In the genomic region with DNA sequence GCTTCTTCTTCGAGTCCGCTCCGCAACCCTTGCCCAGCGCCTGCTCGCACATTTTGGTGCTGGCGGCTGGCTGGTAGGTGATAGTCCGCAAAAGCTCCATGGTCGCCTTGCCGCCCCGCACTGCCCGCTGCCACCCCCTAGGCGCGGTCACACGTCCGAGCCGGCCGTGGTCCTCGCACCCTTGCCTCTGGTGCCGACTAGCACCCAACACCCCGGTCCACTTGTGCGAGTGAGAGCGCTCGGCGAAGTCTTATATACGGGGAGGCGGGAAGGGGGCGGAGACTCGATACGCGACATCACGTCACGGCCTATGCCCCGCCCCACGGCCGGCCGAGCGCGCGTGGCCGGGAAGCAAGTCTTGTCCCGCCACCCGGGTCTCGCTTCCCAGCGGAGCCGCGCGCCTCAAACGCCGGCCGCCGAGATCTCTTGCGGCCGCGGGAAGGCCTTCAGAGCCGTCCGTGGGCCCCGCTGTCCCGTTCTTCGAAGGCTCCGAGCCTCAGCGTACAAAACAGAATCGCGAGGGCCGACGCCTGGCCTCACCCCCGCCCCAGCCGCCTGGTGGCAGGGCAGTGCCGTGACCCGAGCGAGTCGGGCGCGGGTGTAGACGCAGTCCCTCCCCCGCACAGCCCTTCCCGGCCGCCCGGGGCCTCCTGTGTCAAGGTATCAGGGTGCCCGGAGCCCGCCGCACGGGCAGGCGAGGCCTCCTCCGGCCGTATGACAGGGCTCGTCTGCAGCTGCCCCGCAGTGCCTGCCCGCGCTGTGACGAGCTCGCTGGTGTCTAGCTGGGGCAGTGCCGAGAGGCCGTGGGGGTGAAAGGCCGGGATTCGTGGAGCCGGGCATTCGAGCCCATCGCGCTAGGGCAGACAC, we compare ENCODE assay signal across 8 cellular contexts. TPM values are rescaled to one million over a fixed set of nuclear protein-coding genes. Genes with fewer than 3 reads are reported as not detected.
A peak's percentile ranks its signal among the peaks of the same experiment; 100 is the strongest.
DNase-seq lines count a peak whose midpoint lies in the region; ATAC-seq and TF ChIP-seq lines count a peak whose summit lies in the region.

A gene (minus strand): TSS at position 227 of the 867 bp plus-strand sequence. CDS start 127 bp downstream, at position 100.

- peaks cover 0 to 15% of the 10 kb centered on the region in 2 donors for H3K36me3 ChIP-seq in adrenal gland (replicated peaks in 1 of 2)
- H3K36me3 ChIP-seq in heart right ventricle, result peaks cover 0 to 37% (median 25%) of the 10 kb centered on the region in 9 donors
- H3K36me3 ChIP-seq in upper lobe of left lung, result peaks cover 0 to 23% (median 0%) of the 10 kb centered on the region in 4 donors

- H3K4me1 Mint-ChIP-seq in IgD-negative memory B cell, result peaks cover 12 to 18% (median 16%) of the 10 kb centered on the region in 3 donors
- H3K4me1 Mint-ChIP-seq in progenitor cell of endocrine pancreas (ENCODE audit: low read depth), result peaks cover 29% of the 10 kb centered on the region

- TF ChIP-seq POLR2A in adrenal gland (IDR thresholded peaks at IDR 0.05) (peak; percentile 99), upper lobe of left lung (IDR thresholded peaks at IDR 0.05) (peak; percentile 77 to 100 (median 98))

- peaks cover 5% of the 10 kb centered on the region for H3K27me3 Mint-ChIP-seq in IgD-negative memory B cell
- no peaks in the 10 kb centered on the region for H3K27me3 Mint-ChIP-seq in progenitor cell of endocrine pancreas

- peak; percentile 91 for DNase-seq in EH (ENCODE audit: low read depth)
- peak; percentile 87 for DNase-seq in T follicular helper cell (ENCODE audit: low read depth)
- peak; percentile 86 to 97 (median 93) for DNase-seq in adrenal gland
- DNase-seq in heart right ventricle, result peak; percentile 95 to 96
- peak; percentile 89 for DNase-seq in progenitor cell of endocrine pancreas (ENCODE audit: low spot score, unreplicated experiment)
- peak; percentile 93 to 98 for DNase-seq in upper lobe of left lung

- H3K27ac ChIP-seq in adrenal gland (peak within 1 kb of the TSS; percentile 80 to 95 (median 92)), heart right ventricle (peak within 1 kb of the TSS; percentile 68 to 99 (median 98)), upper lobe of left lung (peak within 1 kb of the TSS; percentile 92 to 97 (median 94))

- peak in 1 of 4 donors; percentile 77 for TF ChIP-seq EP300 in upper lobe of left lung (IDR thresholded peaks at IDR 0.05)

- peak within 1 kb of the TSS; percentile 24 to 85 (median 50) for H3K4me3 ChIP-seq in adrenal gland
- H3K4me3 ChIP-seq in heart right ventricle, result peak within 1 kb of the TSS; percentile 70 to 94 (median 88)
- H3K4me3 ChIP-seq in upper lobe of left lung, result peak within 1 kb of the TSS; percentile 53 to 86 (median 70)

- H3K36me3 Mint-ChIP-seq in IgD-negative memory B cell, result peaks cover 4% of the 10 kb centered on the region
- H3K36me3 Mint-ChIP-seq in progenitor cell of endocrine pancreas (ENCODE audit: insufficient read depth), result peaks cover 16% of the 10 kb centered on the region

- 0 to 1% (median 0%) methylated on average over 6 to 99 of the region's 99 CpGs; no CpG with 5 or more reads in 1 of the 4 donors for WGBS in adrenal gland, 4 donors
- 0% methylated on average over 91 to 99 of the region's 99 CpGs for WGBS in heart right ventricle, 2 donors
- 0 to 1% methylated on average over 10 to 32 of the region's 99 CpGs for WGBS in upper lobe of left lung, 2 donors

- H3K4me1 ChIP-seq in adrenal gland (replicated peaks in 1 of 2) (peaks cover 0 to 10% of the 10 kb centered on the region in 2 donors), heart right ventricle (peaks cover 0 to 28% (median 19%) of the 10 kb centered on the region in 9 donors), upper lobe of left lung (peaks cover 0 to 4% (median 2%) of the 10 kb centered on the region in 4 donors)

- no peaks in the 10 kb centered on the region for H3K27me3 ChIP-seq in adrenal gland
- peaks cover 0 to 20% (median 0%) of the 10 kb centered on the region in 7 donors for H3K27me3 ChIP-seq in heart right ventricle
- H3K27me3 ChIP-seq in upper lobe of left lung, result no peaks in the 10 kb centered on the region

- H3K4me3 Mint-ChIP-seq in IgD-negative memory B cell (peak within 1 kb of the TSS; percentile 89 to 98 (median 94)), progenitor cell of endocrine pancreas (ENCODE audit: low read depth) (peak within 1 kb of the TSS; percentile 91)

- peak in 3 of 6 experiments; percentile 24 to 82 (median 69) for TF ChIP-seq CTCF in adrenal gland (IDR thresholded peaks at IDR 0.05)
- peak in 6 of 9 donors; percentile 11 to 62 (median 30) for TF ChIP-seq CTCF in heart right ventricle (IDR thresholded peaks at IDR 0.05)
- TF ChIP-seq CTCF in progenitor cell of endocrine pancreas (IDR thresholded peaks at IDR 0.05; ENCODE audit: unreplicated experiment), result peak; percentile 45
- TF ChIP-seq CTCF in upper lobe of left lung (IDR thresholded peaks at IDR 0.05), result peak; percentile 39 to 95 (median 90)

- H3K9me3 Mint-ChIP-seq in IgD-negative memory B cell (no peaks in the 10 kb centered on the region), progenitor cell of endocrine pancreas (ENCODE audit: low read depth) (no peaks in the 10 kb centered on the region)

- no peaks in the 10 kb centered on the region for H3K9me3 ChIP-seq in adrenal gland (replicated peaks in 1 of 3)
- no peaks in the 10 kb centered on the region for H3K9me3 ChIP-seq in heart right ventricle
- H3K9me3 ChIP-seq in upper lobe of left lung, result no peaks in the 10 kb centered on the region

- intact Hi-C loops in adrenal gland (cut with DNase I) (loop anchor here (2.0 to 10.0 kb wide), 7 partner anchors 575 to 1163 kb away; no protein-coding TSS in a partner anchor), heart right ventricle (cut with DNase I) (loop anchor here (1.0 to 10.0 kb wide), 36 partner anchors 95 to 1555 kb away; a partner anchor contains a TSS)

- peak within 1 kb of the TSS; percentile 82 to 90 (median 88) for H3K27ac Mint-ChIP-seq in IgD-negative memory B cell
- H3K27ac Mint-ChIP-seq in progenitor cell of endocrine pancreas, result peak within 1 kb of the TSS; percentile 95

- ATAC-seq in GM21619 (IDR thresholded peaks at IDR 0.05; ENCODE audit: unreplicated experiment), result peak; percentile 69
- peak; percentile 91 to 96 (median 94) for ATAC-seq in heart right ventricle
- ATAC-seq in upper lobe of left lung (ENCODE audit: low FRiP score in 2 of 2), result peak; percentile 96 to 97

RNA-seq across cellular contexts. Expression of the gene that starts here (rescaled TPM):
- polyA plus RNA-seq in IgD-negative memory B cell (1.5 TPM), adrenal gland (10 to 100 TPM in 1 of 3 donors, 1 to 10 TPM in 2; 8.5 to 12.2 (median 9.0) TPM), heart right ventricle (10 to 100 TPM; 11.5 to 35.3 TPM)
- total RNA-seq in adrenal gland (10 to 100 TPM; 11.1 to 44.2 (median 20.1) TPM), heart right ventricle (100 to 1,000 TPM in 6 of 10 donors, 10 to 100 TPM in 4; 22.7 to 174 (median 120) TPM), progenitor cell of endocrine pancreas (53.4 and 66.9 TPM in 2 replicates), upper lobe of left lung (10 to 100 TPM; 29.4 to 82.5 (median 59.2) TPM)

Comparison
In these comparisons a context has a peak if more than half of its experiments do, and no peak if none do; other contexts are left out.
1. Peak in every context shown above with its lines: DNase-seq, ATAC-seq, H3K4me3 ChIP-seq and H3K27ac ChIP-seq.